Comparison of ENCODE assay signal across 22 cellular contexts in the genomic region with DNA sequence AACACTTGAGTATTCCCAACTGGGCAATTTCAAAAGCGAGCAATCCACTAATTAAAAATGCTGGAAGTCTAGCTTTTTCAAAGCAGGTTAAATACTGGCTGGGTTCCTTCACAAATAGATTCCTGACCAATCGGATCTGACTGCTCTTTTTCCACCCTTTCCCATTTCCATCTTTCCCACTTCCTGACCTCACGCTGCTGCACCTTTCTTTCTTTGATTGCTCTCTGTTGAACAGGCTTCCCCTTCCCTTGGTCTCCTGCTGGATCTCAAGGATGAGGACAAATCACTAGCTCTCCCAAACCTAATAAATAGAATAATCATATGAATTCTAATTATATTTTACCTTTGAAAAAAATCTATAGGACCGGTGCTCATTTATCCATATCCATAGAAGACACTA.
"Had no signal": no experiment of that assay in that cellular context is flagged by ENCODE, and none has a peak within 500 bp of the region (broad histone marks: within the 10 kb centered on the region; RNA-seq: fewer than 3 reads in every experiment).

No MANE protein-coding gene starts in this region.

- H3K27me3 ChIP-seq: heart left ventricle, left lung, ovary, right atrium auricular region, tibial artery had no signal

- H3K36me3 ChIP-seq: left lung, ovary, right atrium auricular region, tibial artery had no signal

- H3K36me3 Mint-ChIP-seq: activated CD4-positive, alpha-beta memory T cell treated with anti-CD3 and anti-CD28 coated beads for 36 hours; naive thymus-derived CD8-positive, alpha-beta T cell had no signal

- H3K4me1 ChIP-seq: tibial artery had no signal

- H3K9me3 ChIP-seq: heart left ventricle, left lung, ovary, psoas muscle, right atrium auricular region, tibial artery had no signal

- H3K4me3 Mint-ChIP-seq: activated CD4-positive, alpha-beta memory T cell treated with anti-CD3 and anti-CD28 coated beads for 36 hours; activated naive CD4-positive, alpha-beta T cell treated with anti-CD3 and anti-CD28 coated beads for 36 hours; activated T-cell treated with anti-CD3 and anti-CD28 coated beads, Interleukin-2, amount 50 U/mL, for 72 hours; endodermal cell; naive thymus-derived CD8-positive, alpha-beta T cell; T-helper 1 cell treated with Interleukin-12 subunit alpha and Interleukin-12 subunit beta and Interleukin-4 antibody, amounts not matched to agents 30 μg/mL and 1 μg/mL, for 36 hours had no signal

- H3K27me3 Mint-ChIP-seq: activated CD4-positive, alpha-beta memory T cell treated with anti-CD3 and anti-CD28 coated beads for 36 hours had no signal

- ATAC-seq: activated T-cell treated with anti-CD3 and anti-CD28 coated beads, Interleukin-2, amount 50 U/mL, for 72 hours; heart left ventricle; left lung; naive thymus-derived CD8-positive, alpha-beta T cell; psoas muscle; stimulated activated naive CD8-positive, alpha-beta T cell treated with anti-CD3 and anti-CD28 coated beads, Interleukin-15, Interleukin-2, amounts not matched to agents 100 U/mL and 50 U/mL, for 24 hours had no signal

- H3K9me3 Mint-ChIP-seq: activated CD4-positive, alpha-beta memory T cell treated with anti-CD3 and anti-CD28 coated beads for 36 hours; activated naive CD4-positive, alpha-beta T cell treated with anti-CD3 and anti-CD28 coated beads for 36 hours; activated T-cell treated with anti-CD3 and anti-CD28 coated beads, Interleukin-2, amount 50 U/mL, for 72 hours; endodermal cell; naive thymus-derived CD8-positive, alpha-beta T cell; T-helper 1 cell treated with Interleukin-12 subunit alpha and Interleukin-12 subunit beta and Interleukin-4 antibody, amounts not matched to agents 30 μg/mL and 1 μg/mL, for 36 hours had no signal

- H3K27ac ChIP-seq: epithelial cell of prostate, heart left ventricle, left lung, ovary, psoas muscle, right atrium auricular region, tibial artery had no signal

- H3K4me3 ChIP-seq: heart left ventricle, left lung, lung, ovary, psoas muscle, right atrium auricular region, tibial artery had no signal

- H3K27ac Mint-ChIP-seq: activated CD4-positive, alpha-beta memory T cell treated with anti-CD3 and anti-CD28 coated beads for 36 hours; activated naive CD4-positive, alpha-beta T cell treated with anti-CD3 and anti-CD28 coated beads for 36 hours; activated T-cell treated with anti-CD3 and anti-CD28 coated beads, Interleukin-2, amount 50 U/mL, for 72 hours; endodermal cell; naive thymus-derived CD8-positive, alpha-beta T cell; T-helper 1 cell treated with Interleukin-12 subunit alpha and Interleukin-12 subunit beta and Interleukin-4 antibody, amounts not matched to agents 30 μg/mL and 1 μg/mL, for 36 hours had no signal

- DNase-seq: activated CD4-positive, alpha-beta memory T cell treated with anti-CD3 and anti-CD28 coated beads for 36 hours; activated CD4-positive, alpha-beta T cell treated with anti-CD3 and anti-CD28 coated beads for 48 hours; activated effector memory CD4-positive, alpha-beta T cell treated with Interleukin-2 at 50 U/mL for 16 hours; activated naive CD4-positive, alpha-beta T cell treated with anti-CD3 and anti-CD28 coated beads for 36 hours; activated T-cell treated with anti-CD3 and anti-CD28 coated beads, Interleukin-2, amount 50 U/mL, for 72 hours; amygdala; cortex of kidney; endodermal cell; heart left ventricle; kidney glomerular epithelial cell; left lung; naive thymus-derived CD8-positive, alpha-beta T cell; ovary; psoas muscle; stimulated activated CD4-positive, alpha-beta T cell treated with anti-CD3 and anti-CD28 coated beads, Interleukin-4, amount 100 ng/mL, for 24 hours; stimulated activated naive CD8-positive, alpha-beta T cell treated with anti-CD3 and anti-CD28 coated beads, Interleukin-15, Interleukin-2, amounts not matched to agents 100 U/mL and 50 U/mL, for 24 hours; substantia nigra; tibial artery had no signal
